Comparison of ENCODE assay signal across 2 cellular contexts in genomic region chr7:47484923-47485639, GRCh38.
TF ChIP-seq lines count a peak whose summit lies in the region.

No MANE protein-coding gene starts in this region.

TF ChIP-seq in IMR-90, 13 proteins besides CTCF, POLR2A, EP300 and RAD21 (continued from another document):
- TF ChIP-seq RCOR1 (IDR thresholded peaks at IDR 0.05; ENCODE audit: insufficient replicate concordance, low read length): no peak
- TF ChIP-seq FOS (IDR thresholded peaks at IDR 0.05; ENCODE audit: low read depth, low read length): no peak
- no peak for TF ChIP-seq MXI1 (IDR thresholded peaks at IDR 0.05; ENCODE audit: borderline replicate concordance, low read depth, low read length)
- no peak for TF ChIP-seq RFX5 (IDR thresholded peaks at IDR 0.05; ENCODE audit: low read depth, low read length)
- TF ChIP-seq NFE2L2 (IDR thresholded peaks at IDR 0.05; ENCODE audit: low read depth, low read length): no peak
- no peak for TF ChIP-seq ELK1 (IDR thresholded peaks at IDR 0.05; ENCODE audit: borderline replicate concordance, low read depth, low read length)
- no peak for TF ChIP-seq SMC3 (IDR thresholded peaks at IDR 0.05; ENCODE audit: low read depth, low read length)

TF ChIP-seq in liver, 16 proteins besides CTCF, POLR2A, EP300 and RAD21 (continued from another document):
- TF ChIP-seq YY1 (IDR thresholded peaks at IDR 0.05): no peak
- TF ChIP-seq SP1 (IDR thresholded peaks at IDR 0.05): no peak
- TF ChIP-seq MAX (IDR thresholded peaks at IDR 0.05): no peak
- no peak for TF ChIP-seq HNF4G (IDR thresholded peaks at IDR 0.05)
- no peak for TF ChIP-seq EGR1 (IDR thresholded peaks at IDR 0.05; ENCODE audit: low read depth in 2 of 2)
- TF ChIP-seq FOXA2 (IDR thresholded peaks at IDR 0.05): no peak
- no peak for TF ChIP-seq ATF3 (IDR thresholded peaks at IDR 0.05)
- no peak for TF ChIP-seq GABPA (IDR thresholded peaks at IDR 0.05 in 1 of 2, conservative IDR thresholded peaks at IDR 0.05 in 1 of 2)
- TF ChIP-seq JUND (IDR thresholded peaks at IDR 0.05): no peak
